17 cellular contexts compared by ENCODE assay signal in genomic region chr15:61715082-61715481, GRCh38.
DNase-seq lines count a peak whose midpoint lies in the region; ATAC-seq and TF ChIP-seq lines count a peak whose summit lies in the region.
"Had no signal": no experiment of that assay in that cellular context is flagged by ENCODE, and none has a peak within 500 bp of the region (broad histone marks: within the 10 kb centered on the region; RNA-seq: fewer than 3 reads in every experiment).

No MANE protein-coding gene starts in this region.

- no peak overlapping the region for H3K4me3 ChIP-seq in body of pancreas
- no peak overlapping the region for H3K4me3 ChIP-seq in tibial artery
- H3K4me3 ChIP-seq: BLaER1, spleen had no signal

- H3K27ac ChIP-seq in body of pancreas (no peak overlapping the region), tibial artery (no peak overlapping the region)
- H3K27ac ChIP-seq: BLaER1, KMS-11, RWPE1, spleen had no signal

- H3K9me3 ChIP-seq in body of pancreas (no peaks in the 10 kb centered on the region), tibial artery (no peaks in the 10 kb centered on the region)
- H3K9me3 ChIP-seq: BLaER1, spleen had no signal

- TF ChIP-seq CTCF in body of pancreas (IDR thresholded peaks at IDR 0.05) (peak in 1 of 7 experiments; percentile 2), tibial artery (IDR thresholded peaks at IDR 0.05) (no peak)

- intact Hi-C loops in body of pancreas (cut with DNase I) = no loop called here
- intact Hi-C loops in tibial artery (cut with DNase I; ENCODE audit: low total_unique reads) = no loop called here

- no peaks in the 10 kb centered on the region for H3K27me3 ChIP-seq in body of pancreas
- no peaks in the 10 kb centered on the region for H3K27me3 ChIP-seq in tibial artery
- H3K27me3 ChIP-seq: BLaER1 had no signal

- TF ChIP-seq POLR2A in body of pancreas (IDR thresholded peaks at IDR 0.05) = no peak

- H3K36me3 ChIP-seq in body of pancreas (replicated peaks in 1 of 2; ENCODE audit: insufficient read depth in 1 of 2, low read depth in 2 of 2) (no peaks in the 10 kb centered on the region), tibial artery (no peaks in the 10 kb centered on the region)
- H3K36me3 ChIP-seq: BLaER1, spleen had no signal

- peak; percentile 35 for ATAC-seq in body of pancreas
- no peak for ATAC-seq in GM21367 (IDR thresholded peaks at IDR 0.05; ENCODE audit: unreplicated experiment)
- ATAC-seq in HG03139 (IDR thresholded peaks at IDR 0.05; ENCODE audit: unreplicated experiment) = no peak
- ATAC-seq: activated CD4-positive, alpha-beta T cell treated with anti-CD3 and anti-CD28 coated beads for 36 hours had no signal

- H3K4me1 ChIP-seq in body of pancreas (no peaks in the 10 kb centered on the region), tibial artery (peaks cover 0 to 6% (median 0%) of the 10 kb centered on the region in 4 donors)
- H3K4me1 ChIP-seq: BLaER1, spleen had no signal

- DNase-seq in H4 (ENCODE audit: low spot score) = peak; percentile 67
- DNase-seq in NCI-H2196 (lab: John Stamatoyannopoulos, UW; ENCODE audit: unreplicated experiment) = peak; percentile 75
- DNase-seq in body of pancreas = peak; percentile 11 to 66 (median 42)
- DNase-seq in myocyte (ENCODE audit: low read depth) = peak; percentile 48
- no peak for DNase-seq in tibial artery
- DNase-seq: activated CD4-positive, alpha-beta T cell treated with anti-CD3 and anti-CD28 coated beads for 36 hours; activated naive CD4-positive, alpha-beta T cell treated with anti-CD3 and anti-CD28 coated beads, Interleukin-2, amount 50 U/mL, for 16 hours; endodermal cell; NCI-H1436; NCI-H526; spleen; T-helper 2 cell had no signal

Comparison
In these comparisons a context has a peak if more than half of its experiments do, and no peak if none do; other contexts are left out.
1. DNase-seq: peak in H4 (single experiment), NCI-H2196 (single experiment), body of pancreas (4 of 4) and myocyte (single experiment); none in tibial artery (0 of 2).